In the genomic region with DNA sequence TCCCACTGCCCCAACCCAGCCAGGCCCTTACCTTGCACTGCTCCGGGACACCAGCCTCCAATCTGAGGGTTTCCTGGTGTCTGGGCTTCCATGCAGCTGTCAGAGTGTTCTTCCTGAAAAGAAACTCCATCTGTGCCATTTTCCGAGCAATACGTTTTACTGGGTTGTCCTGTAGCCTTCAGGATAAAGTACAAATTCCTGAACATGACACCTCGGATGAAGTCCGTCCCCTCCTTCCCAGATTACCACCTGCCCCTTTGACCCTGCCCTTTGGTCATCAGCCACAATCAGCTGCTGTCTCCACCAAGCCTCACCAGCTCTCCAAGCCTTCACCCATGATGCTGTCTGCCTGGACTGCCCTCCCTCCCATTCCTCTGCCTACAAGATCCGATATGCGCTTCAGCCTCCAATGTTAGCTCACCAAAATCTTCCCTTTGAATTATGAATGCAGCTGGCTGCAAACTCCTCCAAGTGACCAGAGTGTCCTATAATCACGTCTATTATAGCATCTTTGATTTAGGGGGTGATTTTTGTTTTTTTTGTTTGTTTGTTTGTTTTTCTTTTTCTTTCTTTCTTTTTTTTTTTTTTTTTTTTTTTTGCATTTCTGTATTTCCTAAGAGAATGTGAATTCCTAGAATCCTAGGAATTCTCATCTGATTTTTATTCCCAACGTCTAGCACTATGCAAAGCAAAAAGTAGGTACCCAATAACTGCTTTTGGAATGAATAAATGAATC, we compare ENCODE assay signal across 1 cellular context.
A peak's percentile ranks its signal among the peaks of the same experiment; 100 is the strongest.
TF ChIP-seq lines count a peak whose summit lies in the region.

No MANE protein-coding gene starts in this region.

TF ChIP-seq in HepG2, 621 proteins besides CTCF, POLR2A, EP300 and RAD21 (continued from another document and continues in another):
- 0 out of 2 replicates have a peak, but pooled peaks have one; percentile 11 for TF ChIP-seq HHEX (CRISPR knock-in tag; IDR thresholded peaks at IDR 0.05)
- TF ChIP-seq ZNF614 (CRISPR knock-in tag; IDR thresholded peaks at IDR 0.05; ENCODE audit: borderline replicate concordance) = peak; percentile 41; the same call in 1 of the 2 replicates
- no peak for TF ChIP-seq ZNF841 (CRISPR knock-in tag; IDR thresholded peaks at IDR 0.05; ENCODE audit: borderline replicate concordance)
- no peak for TF ChIP-seq KLF9 (CRISPR knock-in tag; IDR thresholded peaks at IDR 0.05; ENCODE audit: low read depth)
- no peak for TF ChIP-seq ZBTB1 (CRISPR knock-in tag; IDR thresholded peaks at IDR 0.05; ENCODE audit: borderline replicate concordance)
- TF ChIP-seq CC2D1A (CRISPR knock-in tag; IDR thresholded peaks at IDR 0.05) = peak; percentile 55; the same call in 1 of the 2 replicates
- TF ChIP-seq KDM2A (CRISPR knock-in tag; IDR thresholded peaks at IDR 0.05; ENCODE audit: borderline replicate concordance, low read depth) = peak; percentile 80
- no peak for TF ChIP-seq MED13 (CRISPR knock-in tag; IDR thresholded peaks at IDR 0.05)
- 0 out of 2 replicates have a peak, but pooled peaks have one; percentile 51 for TF ChIP-seq ZNF546 (CRISPR knock-in tag; conservative IDR thresholded peaks at IDR 0.05)
- TF ChIP-seq ZNF619 (CRISPR knock-in tag; IDR thresholded peaks at IDR 0.05) = no peak
- TF ChIP-seq NFATC3 (CRISPR knock-in tag; IDR thresholded peaks at IDR 0.05) = no peak
- no peak for TF ChIP-seq ZNF563 (CRISPR knock-in tag; IDR thresholded peaks at IDR 0.05)
- no peak for TF ChIP-seq DR1 (CRISPR knock-in tag; IDR thresholded peaks at IDR 0.05)
- no peak for TF ChIP-seq NFE2 (CRISPR knock-in tag; IDR thresholded peaks at IDR 0.05)
- no peak for TF ChIP-seq JUNB (CRISPR knock-in tag; IDR thresholded peaks at IDR 0.05; ENCODE audit: borderline replicate concordance)
- TF ChIP-seq FOXM1 (CRISPR knock-in tag; IDR thresholded peaks at IDR 0.05) = no peak
- TF ChIP-seq ELF1 (CRISPR knock-in tag; IDR thresholded peaks at IDR 0.05) = peak; percentile 46
- no peak for TF ChIP-seq KAT2B (IDR thresholded peaks at IDR 0.05; ENCODE audit: borderline replicate concordance, low read depth, low read length)
- TF ChIP-seq ZNF3 (CRISPR knock-in tag; IDR thresholded peaks at IDR 0.05) = no peak
- peak; percentile 62; the same call in 1 of the 2 replicates for TF ChIP-seq YEATS2 (CRISPR knock-in tag; IDR thresholded peaks at IDR 0.05; ENCODE audit: borderline replicate concordance)
- TF ChIP-seq FIP1L1 (IDR thresholded peaks at IDR 0.05; ENCODE audit: borderline replicate concordance, insufficient read depth, low read depth, low read length) = no peak
- TF ChIP-seq SNRNP70 (IDR thresholded peaks at IDR 0.05; ENCODE audit: low read depth, low read length) = no peak
- TF ChIP-seq GABPB1 (CRISPR knock-in tag; IDR thresholded peaks at IDR 0.05) = peak; percentile 54; the same call in 1 of the 2 replicates
- no peak for TF ChIP-seq ZNF101 (CRISPR knock-in tag; IDR thresholded peaks at IDR 0.05; ENCODE audit: borderline replicate concordance, low read depth)
- no peak for TF ChIP-seq GPN1 (CRISPR knock-in tag; IDR thresholded peaks at IDR 0.05; ENCODE audit: borderline replicate concordance)
- no peak for TF ChIP-seq YY1 (IDR thresholded peaks at IDR 0.05; ENCODE audit: insufficient read depth, insufficient replicate concordance, low read depth, low read length)
- TF ChIP-seq ZNF335 (CRISPR knock-in tag; IDR thresholded peaks at IDR 0.05) = peak; percentile 66; the same call in 1 of the 2 replicates
- TF ChIP-seq, protein P1, sequence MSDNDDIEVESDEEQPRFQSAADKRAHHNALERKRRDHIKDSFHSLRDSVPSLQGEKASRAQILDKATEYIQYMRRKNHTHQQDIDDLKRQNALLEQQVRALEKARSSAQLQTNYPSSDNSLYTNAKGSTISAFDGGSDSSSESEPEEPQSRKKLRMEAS (IDR thresholded peaks at IDR 0.05) = peak; percentile 77
- TF ChIP-seq, protein P2, sequence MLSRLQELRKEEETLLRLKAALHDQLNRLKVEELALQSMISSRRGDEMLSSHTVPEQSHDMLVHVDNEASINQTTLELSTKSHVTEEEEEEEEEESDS (CRISPR knock-in tag; IDR thresholded peaks at IDR 0.05; ENCODE audit: borderline replicate concordance) = 0 out of 2 replicates have a peak, but pooled peaks have one; percentile 40
- TF ChIP-seq, protein P3, sequence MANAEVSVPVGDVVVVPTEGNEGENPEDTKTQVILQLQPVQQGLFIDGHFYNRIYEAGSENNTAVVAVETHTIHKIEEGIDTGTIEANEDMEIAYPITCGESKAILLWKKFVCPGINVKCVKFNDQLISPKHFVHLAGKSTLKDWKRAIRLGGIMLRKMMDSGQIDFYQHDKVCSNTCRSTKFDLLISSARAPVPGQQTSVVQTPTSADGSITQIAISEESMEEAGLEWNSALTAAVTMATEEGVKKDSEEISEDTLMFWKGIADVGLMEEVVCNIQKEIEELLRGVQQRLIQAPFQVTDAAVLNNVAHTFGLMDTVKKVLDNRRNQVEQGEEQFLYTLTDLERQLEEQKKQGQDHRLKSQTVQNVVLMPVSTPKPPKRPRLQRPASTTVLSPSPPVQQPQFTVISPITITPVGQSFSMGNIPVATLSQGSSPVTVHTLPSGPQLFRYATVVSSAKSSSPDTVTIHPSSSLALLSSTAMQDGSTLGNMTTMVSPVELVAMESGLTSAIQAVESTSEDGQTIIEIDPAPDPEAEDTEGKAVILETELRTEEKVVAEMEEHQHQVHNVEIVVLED (CRISPR knock-in tag; IDR thresholded peaks at IDR 0.05; ENCODE audit: borderline replicate concordance) = peak; percentile 59; the same call in 1 of the 2 replicates
- TF ChIP-seq DPF2 (CRISPR knock-in tag; IDR thresholded peaks at IDR 0.05; ENCODE audit: borderline replicate concordance, low read depth) = peak; percentile 88
- TF ChIP-seq CHD4 (IDR thresholded peaks at IDR 0.05; ENCODE audit: borderline replicate concordance, low read length) = peak; percentile 95; the same call in 1 of the 2 replicates
- TF ChIP-seq HNRNPL (IDR thresholded peaks at IDR 0.05; ENCODE audit: low read depth, low read length) = no peak
- TF ChIP-seq, protein P4, sequence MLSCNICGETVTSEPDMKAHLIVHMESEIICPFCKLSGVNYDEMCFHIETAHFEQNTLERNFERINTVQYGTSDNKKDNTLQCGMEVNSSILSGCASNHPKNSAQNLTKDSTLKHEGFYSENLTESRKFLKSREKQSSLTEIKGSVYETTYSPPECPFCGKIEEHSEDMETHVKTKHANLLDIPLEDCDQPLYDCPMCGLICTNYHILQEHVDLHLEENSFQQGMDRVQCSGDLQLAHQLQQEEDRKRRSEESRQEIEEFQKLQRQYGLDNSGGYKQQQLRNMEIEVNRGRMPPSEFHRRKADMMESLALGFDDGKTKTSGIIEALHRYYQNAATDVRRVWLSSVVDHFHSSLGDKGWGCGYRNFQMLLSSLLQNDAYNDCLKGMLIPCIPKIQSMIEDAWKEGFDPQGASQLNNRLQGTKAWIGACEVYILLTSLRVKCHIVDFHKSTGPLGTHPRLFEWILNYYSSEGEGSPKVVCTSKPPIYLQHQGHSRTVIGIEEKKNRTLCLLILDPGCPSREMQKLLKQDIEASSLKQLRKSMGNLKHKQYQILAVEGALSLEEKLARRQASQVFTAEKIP (CRISPR knock-in tag; IDR thresholded peaks at IDR 0.05; ENCODE audit: borderline replicate concordance) = no peak
- TF ChIP-seq NFIC (IDR thresholded peaks at IDR 0.05; ENCODE audit: low read length) = no peak
- TF ChIP-seq, protein P5, sequence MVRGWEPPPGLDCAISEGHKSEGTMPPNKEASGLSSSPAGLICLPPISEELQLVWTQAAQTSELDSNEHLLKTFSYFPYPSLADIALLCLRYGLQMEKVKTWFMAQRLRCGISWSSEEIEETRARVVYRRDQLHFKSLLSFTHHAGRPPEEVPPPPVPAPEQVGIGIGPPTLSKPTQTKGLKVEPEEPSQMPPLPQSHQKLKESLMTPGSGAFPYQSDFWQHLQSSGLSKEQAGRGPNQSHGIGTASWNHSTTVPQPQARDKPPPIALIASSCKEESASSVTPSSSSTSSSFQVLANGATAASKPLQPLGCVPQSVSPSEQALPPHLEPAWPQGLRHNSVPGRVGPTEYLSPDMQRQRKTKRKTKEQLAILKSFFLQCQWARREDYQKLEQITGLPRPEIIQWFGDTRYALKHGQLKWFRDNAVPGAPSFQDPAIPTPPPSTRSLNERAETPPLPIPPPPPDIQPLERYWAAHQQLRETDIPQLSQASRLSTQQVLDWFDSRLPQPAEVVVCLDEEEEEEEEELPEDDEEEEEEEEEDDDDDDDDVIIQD (CRISPR knock-in tag; IDR thresholded peaks at IDR 0.05; ENCODE audit: low read depth) = peak; percentile 89
- TF ChIP-seq, protein P6, sequence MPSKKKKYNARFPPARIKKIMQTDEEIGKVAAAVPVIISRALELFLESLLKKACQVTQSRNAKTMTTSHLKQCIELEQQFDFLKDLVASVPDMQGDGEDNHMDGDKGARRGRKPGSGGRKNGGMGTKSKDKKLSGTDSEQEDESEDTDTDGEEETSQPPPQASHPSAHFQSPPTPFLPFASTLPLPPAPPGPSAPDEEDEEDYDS (CRISPR knock-in tag; IDR thresholded peaks at IDR 0.05) = peak; percentile 81
- TF ChIP-seq, protein P7, sequence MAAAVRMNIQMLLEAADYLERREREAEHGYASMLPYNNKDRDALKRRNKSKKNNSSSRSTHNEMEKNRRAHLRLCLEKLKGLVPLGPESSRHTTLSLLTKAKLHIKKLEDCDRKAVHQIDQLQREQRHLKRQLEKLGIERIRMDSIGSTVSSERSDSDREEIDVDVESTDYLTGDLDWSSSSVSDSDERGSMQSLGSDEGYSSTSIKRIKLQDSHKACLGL (CRISPR knock-in tag; IDR thresholded peaks at IDR 0.05) = no peak
- no peak for TF ChIP-seq ZNF777 (CRISPR knock-in tag; IDR thresholded peaks at IDR 0.05)
- no peak for TF ChIP-seq ZNF367 (CRISPR knock-in tag; IDR thresholded peaks at IDR 0.05; ENCODE audit: borderline replicate concordance)
- no peak for TF ChIP-seq ZNF207 (IDR thresholded peaks at IDR 0.05; ENCODE audit: borderline replicate concordance)
- TF ChIP-seq FOXC1 (CRISPR knock-in tag; IDR thresholded peaks at IDR 0.05; ENCODE audit: borderline replicate concordance) = peak; percentile 50; the same call in 1 of the 2 replicates
- TF ChIP-seq ATF7 (IDR thresholded peaks at IDR 0.05) = 0 out of 2 replicates have a peak, but pooled peaks have one; percentile 28
- TF ChIP-seq ATF7 (CRISPR knock-in tag; IDR thresholded peaks at IDR 0.05) = 0 out of 2 replicates have a peak, but pooled peaks have one; percentile 74
- TF ChIP-seq ZNF264 (CRISPR knock-in tag; IDR thresholded peaks at IDR 0.05) = peak; percentile 91
- TF ChIP-seq, protein P8, sequence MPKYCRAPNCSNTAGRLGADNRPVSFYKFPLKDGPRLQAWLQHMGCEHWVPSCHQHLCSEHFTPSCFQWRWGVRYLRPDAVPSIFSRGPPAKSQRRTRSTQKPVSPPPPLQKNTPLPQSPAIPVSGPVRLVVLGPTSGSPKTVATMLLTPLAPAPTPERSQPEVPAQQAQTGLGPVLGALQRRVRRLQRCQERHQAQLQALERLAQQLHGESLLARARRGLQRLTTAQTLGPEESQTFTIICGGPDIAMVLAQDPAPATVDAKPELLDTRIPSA (CRISPR knock-in tag; IDR thresholded peaks at IDR 0.05; ENCODE audit: borderline replicate concordance) = no peak
- TF ChIP-seq ZNF557 (CRISPR knock-in tag; IDR thresholded peaks at IDR 0.05) = peak; percentile 56; the same call in 1 of the 2 replicates
- TF ChIP-seq, protein P9, sequence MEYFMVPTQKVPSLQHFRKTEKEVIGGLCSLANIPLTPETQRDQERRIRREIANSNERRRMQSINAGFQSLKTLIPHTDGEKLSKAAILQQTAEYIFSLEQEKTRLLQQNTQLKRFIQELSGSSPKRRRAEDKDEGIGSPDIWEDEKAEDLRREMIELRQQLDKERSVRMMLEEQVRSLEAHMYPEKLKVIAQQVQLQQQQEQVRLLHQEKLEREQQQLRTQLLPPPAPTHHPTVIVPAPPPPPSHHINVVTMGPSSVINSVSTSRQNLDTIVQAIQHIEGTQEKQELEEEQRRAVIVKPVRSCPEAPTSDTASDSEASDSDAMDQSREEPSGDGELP (IDR thresholded peaks at IDR 0.05; ENCODE audit: borderline replicate concordance, low read depth) = peak; percentile 100
- TF ChIP-seq TEAD2 (CRISPR knock-in tag; IDR thresholded peaks at IDR 0.05) = no peak
- peak; percentile 45; the same call in 1 of the 2 replicates for TF ChIP-seq ZNF232 (CRISPR knock-in tag; IDR thresholded peaks at IDR 0.05; ENCODE audit: borderline replicate concordance)
- TF ChIP-seq MTF2 (CRISPR knock-in tag; IDR thresholded peaks at IDR 0.05; ENCODE audit: borderline replicate concordance) = no peak
- TF ChIP-seq, protein P10, sequence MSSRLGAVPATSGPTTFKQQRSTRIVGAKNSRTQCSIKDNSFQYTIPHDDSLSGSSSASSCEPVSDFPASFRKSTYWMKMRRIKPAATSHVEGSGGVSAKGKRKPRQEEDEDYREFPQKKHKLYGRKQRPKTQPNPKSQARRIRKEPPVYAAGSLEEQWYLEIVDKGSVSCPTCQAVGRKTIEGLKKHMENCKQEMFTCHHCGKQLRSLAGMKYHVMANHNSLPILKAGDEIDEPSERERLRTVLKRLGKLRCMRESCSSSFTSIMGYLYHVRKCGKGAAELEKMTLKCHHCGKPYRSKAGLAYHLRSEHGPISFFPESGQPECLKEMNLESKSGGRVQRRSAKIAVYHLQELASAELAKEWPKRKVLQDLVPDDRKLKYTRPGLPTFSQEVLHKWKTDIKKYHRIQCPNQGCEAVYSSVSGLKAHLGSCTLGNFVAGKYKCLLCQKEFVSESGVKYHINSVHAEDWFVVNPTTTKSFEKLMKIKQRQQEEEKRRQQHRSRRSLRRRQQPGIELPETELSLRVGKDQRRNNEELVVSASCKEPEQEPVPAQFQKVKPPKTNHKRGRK (CRISPR knock-in tag; IDR thresholded peaks at IDR 0.05) = 0 out of 2 replicates have a peak, but pooled peaks have one; percentile 70
- TF ChIP-seq MIXL1 (CRISPR knock-in tag; IDR thresholded peaks at IDR 0.05) = peak; percentile 91
- TF ChIP-seq ZSCAN30 (CRISPR knock-in tag; IDR thresholded peaks at IDR 0.05) = 0 out of 2 replicates have a peak, but pooled peaks have one; percentile 52
- no peak for TF ChIP-seq ZNF446 (CRISPR knock-in tag; IDR thresholded peaks at IDR 0.05)
- peak; percentile 100 for TF ChIP-seq HNF4G (IDR thresholded peaks at IDR 0.05; ENCODE audit: borderline replicate concordance, low read depth, low read length)
- peak; percentile 100 for TF ChIP-seq HNF4G (CRISPR knock-in tag; IDR thresholded peaks at IDR 0.05; ENCODE audit: borderline replicate concordance, low read depth)
- no peak for TF ChIP-seq ZNF510 (CRISPR knock-in tag; IDR thresholded peaks at IDR 0.05; ENCODE audit: low read depth)
- TF ChIP-seq ASH2L (IDR thresholded peaks at IDR 0.05; ENCODE audit: insufficient read length, low read depth, low read length) = peak; percentile 63
